9 cellular contexts compared by ENCODE assay signal in the genomic region with DNA sequence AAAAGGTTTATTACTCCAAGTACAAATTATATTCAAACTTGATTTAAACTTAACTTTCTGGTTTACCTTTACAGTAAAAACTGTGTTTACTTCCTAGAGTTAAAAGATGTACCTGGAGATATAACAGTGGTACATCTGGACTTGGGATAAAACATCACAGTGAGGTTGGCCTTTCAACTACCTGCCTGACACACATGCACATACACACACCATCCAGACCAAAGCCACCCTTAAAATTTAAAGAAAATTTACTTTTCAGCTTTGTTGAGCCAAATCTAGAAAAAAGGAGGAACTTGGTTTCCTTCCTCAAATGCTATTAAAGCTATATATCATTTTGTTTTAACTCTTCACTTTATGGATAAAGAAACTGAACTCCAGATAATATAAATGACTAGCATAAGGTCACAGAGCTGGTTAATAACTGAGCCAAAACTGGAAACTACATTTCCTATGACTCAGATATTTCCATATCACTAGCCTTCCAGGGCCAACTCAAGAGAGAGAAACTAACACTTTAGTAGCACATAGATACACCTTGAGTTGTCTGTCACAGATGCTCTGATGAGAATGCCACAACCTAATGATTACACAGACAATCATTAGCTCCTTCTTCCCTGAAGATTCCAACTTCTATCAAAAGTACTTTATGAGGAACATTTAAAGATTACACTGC. TPM values are rescaled to one million over a fixed set of nuclear protein-coding genes. Genes with fewer than 3 reads are reported as not detected.
DNase-seq lines count a peak whose midpoint lies in the region; ATAC-seq and TF ChIP-seq lines count a peak whose summit lies in the region.
"Had no signal": no experiment of that assay in that cellular context is flagged by ENCODE, and none has a peak within 500 bp of the region (broad histone marks: within the 10 kb centered on the region; RNA-seq: fewer than 3 reads in every experiment).

No MANE protein-coding gene starts in this region.

- H3K4me1 ChIP-seq in HCT116 (ENCODE audit: control insufficient read depth in 1 of 2, insufficient read depth in 2 of 2, low read length in 2 of 2) = peaks cover 2 to 32% of the 10 kb centered on the region in 2 experiments

- POLR2A ChIA-PET in HCT116 (lab: Charles Lee) = no interaction called here
- POLR2A ChIA-PET in WTC11 (lab: Charles Lee) = no interaction called here

- DNase-seq in HCT116 (ENCODE audit: low read depth, low spot score) (no peak), MV-4-11 (lab: John Stamatoyannopoulos, UW) (peak; percentile 32), glomerular endothelial cell (ENCODE audit: extremely low read depth, low read depth, low spot score) (peak; percentile 39), islet precursor cell (no peak), NK-92 (lab: John Stamatoyannopoulos, UW; ENCODE audit: unreplicated experiment) (no peak), WTC11 (ENCODE audit: low spot score) (no peak), mesothelial cell of epicardium (ENCODE audit: low spot score in 2 of 2, unreplicated experiment in 2 of 2) (no peak)
- DNase-seq: WERI-Rb-1 had no signal

- CTCF ChIA-PET in HCT116 (lab: Charles Lee) (interaction anchor here (0.9 to 1.7 kb wide), 2 partner anchors 22 to 690 kb away, joined by 3 to 4 read pairs; no protein-coding TSS in a partner anchor), WTC11 (lab: Charles Lee) (interaction anchor here (0.6 to 2.7 kb wide), 2 partner anchors 22 to 363 kb away, joined by 4 to 8 read pairs; no protein-coding TSS in a partner anchor)

- no TSS peak for BruUV-seq in HCT116 (replicated peaks; lab: Mats Ljungman, UMichigan)

- no peak overlapping the region for H3K4me3 Mint-ChIP-seq in WTC11
- H3K4me3 Mint-ChIP-seq in mesothelial cell of epicardium = no peak overlapping the region

- ATAC-seq in GM18520 (IDR thresholded peaks at IDR 0.05; ENCODE audit: unreplicated experiment) (peak; percentile 98), HCT116 (peak; percentile 57; the same call in 1 of the 2 replicates), WTC11 (no peak)

- H3K4me1 Mint-ChIP-seq in WTC11 = peaks cover 19% of the 10 kb centered on the region
- no peaks in the 10 kb centered on the region for H3K4me1 Mint-ChIP-seq in mesothelial cell of epicardium

- H3K36me3 Mint-ChIP-seq in WTC11 (no peaks in the 10 kb centered on the region), mesothelial cell of epicardium (peaks cover 15% of the 10 kb centered on the region)

- no peaks in the 10 kb centered on the region for H3K79me2 ChIP-seq in HCT116 (ENCODE audit: insufficient read depth, low read length)

- H3K4me2 ChIP-seq in HCT116 (ENCODE audit: low read length) = peak overlapping the region; percentile 46

- H3K27ac ChIP-seq in HCT116 (ENCODE audit: low read depth, low read length) = no peak overlapping the region
- H3K27ac ChIP-seq: WERI-Rb-1 had no signal

- TF ChIP-seq CTCF in HCT116 (IDR thresholded peaks at IDR 0.05 in 2 of 3, conservative IDR thresholded peaks at IDR 0.05 in 1 of 3; ENCODE audit: borderline replicate concordance in 1 of 3, insufficient read depth in 1 of 3, low read depth in 2 of 3, low read length in 2 of 3) = no peak
- no peak for TF ChIP-seq CTCF in WTC11 (IDR thresholded peaks at IDR 0.05)
- no peak for TF ChIP-seq CTCF in mesothelial cell of epicardium (IDR thresholded peaks at IDR 0.05; ENCODE audit: unreplicated experiment)

- no peak for TF ChIP-seq POLR2A in HCT116 (IDR thresholded peaks at IDR 0.05; ENCODE audit: borderline replicate concordance, extremely low read depth, insufficient read depth, insufficient read length)

- H3K4me3 ChIP-seq in HCT116 (replicated peaks in 1 of 2; ENCODE audit: low read depth in 1 of 2, low read length in 2 of 2) = no peak overlapping the region

- RAD21 ChIA-PET in HCT116 (lab: Charles Lee; ENCODE audit: low non-redundant PET in 1 of 2, low total read pairs in 2 of 2, uncharacterized antibody in 2 of 2, unreplicated experiment in 2 of 2) = no interaction called here

- H3K27ac Mint-ChIP-seq in WTC11 (no peak overlapping the region; the same call in 1 of the 2 replicates), mesothelial cell of epicardium (no peak overlapping the region)

- H3K27me3 Mint-ChIP-seq in WTC11 (ENCODE audit: low read depth) (no peaks in the 10 kb centered on the region; the same call in 1 of the 2 replicates), mesothelial cell of epicardium (ENCODE audit: low read depth) (no peaks in the 10 kb centered on the region)

- no peaks in the 10 kb centered on the region for H3K9me2 ChIP-seq in HCT116 (ENCODE audit: insufficient read depth)

- H2AFZ ChIP-seq in HCT116 (ENCODE audit: low read depth, low read length, poor library complexity, severe bottlenecking) = no peak overlapping the region

- H3K9me3 ChIP-seq in HCT116 (ENCODE audit: control insufficient read depth in 1 of 2, insufficient read depth in 1 of 2, low read depth in 1 of 2, low read length in 2 of 2) = no peaks in the 10 kb centered on the region

- no peaks in the 10 kb centered on the region for H4K20me1 ChIP-seq in HCT116 (ENCODE audit: insufficient read depth)

- H3K36me3 ChIP-seq in HCT116 (ENCODE audit: control insufficient read depth in 1 of 2, insufficient read depth in 2 of 2, low read length in 2 of 2) = no peaks in the 10 kb centered on the region
- H3K36me3 ChIP-seq: WERI-Rb-1 had no signal

- intact Hi-C loops in HCT116 (cut with micrococcal nuclease) = no loop called here

- no peak overlapping the region; the same call in 1 of the 2 replicates for H3K9ac ChIP-seq in HCT116 (ENCODE audit: low read length)

- no peak for TF ChIP-seq RAD21 in HCT116 (IDR thresholded peaks at IDR 0.05; ENCODE audit: low read depth)

- H3K27me3 ChIP-seq in HCT116 (ENCODE audit: insufficient read depth, low read length) = no peaks in the 10 kb centered on the region

- peaks cover 18% of the 10 kb centered on the region; the same call in 1 of the 2 replicates for H3K9me3 Mint-ChIP-seq in WTC11
- peaks cover 25% of the 10 kb centered on the region for H3K9me3 Mint-ChIP-seq in mesothelial cell of epicardium

TF ChIP-seq in HCT116, 20 proteins besides CTCF, POLR2A, EP300 and RAD21 (continues in another document):
- TF ChIP-seq ZFX (IDR thresholded peaks at IDR 0.05) = no peak
- no peak for TF ChIP-seq CEBPB (IDR thresholded peaks at IDR 0.05; ENCODE audit: low read depth)
- no peak for TF ChIP-seq EGR1 (IDR thresholded peaks at IDR 0.05; ENCODE audit: low read depth)
- no peak for TF ChIP-seq POLR2AphosphoS5 (IDR thresholded peaks at IDR 0.05; ENCODE audit: low read depth, low read length)

TF ChIP-seq in WTC11, 78 proteins besides CTCF, POLR2A, EP300 and RAD21 (continues in another document):
- TF ChIP-seq, protein P1, sequence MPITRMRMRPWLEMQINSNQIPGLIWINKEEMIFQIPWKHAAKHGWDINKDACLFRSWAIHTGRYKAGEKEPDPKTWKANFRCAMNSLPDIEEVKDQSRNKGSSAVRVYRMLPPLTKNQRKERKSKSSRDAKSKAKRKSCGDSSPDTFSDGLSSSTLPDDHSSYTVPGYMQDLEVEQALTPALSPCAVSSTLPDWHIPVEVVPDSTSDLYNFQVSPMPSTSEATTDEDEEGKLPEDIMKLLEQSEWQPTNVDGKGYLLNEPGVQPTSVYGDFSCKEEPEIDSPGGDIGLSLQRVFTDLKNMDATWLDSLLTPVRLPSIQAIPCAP (CRISPR knock-in tag; IDR thresholded peaks at IDR 0.05) = no peak
- TF ChIP-seq, protein P2, sequence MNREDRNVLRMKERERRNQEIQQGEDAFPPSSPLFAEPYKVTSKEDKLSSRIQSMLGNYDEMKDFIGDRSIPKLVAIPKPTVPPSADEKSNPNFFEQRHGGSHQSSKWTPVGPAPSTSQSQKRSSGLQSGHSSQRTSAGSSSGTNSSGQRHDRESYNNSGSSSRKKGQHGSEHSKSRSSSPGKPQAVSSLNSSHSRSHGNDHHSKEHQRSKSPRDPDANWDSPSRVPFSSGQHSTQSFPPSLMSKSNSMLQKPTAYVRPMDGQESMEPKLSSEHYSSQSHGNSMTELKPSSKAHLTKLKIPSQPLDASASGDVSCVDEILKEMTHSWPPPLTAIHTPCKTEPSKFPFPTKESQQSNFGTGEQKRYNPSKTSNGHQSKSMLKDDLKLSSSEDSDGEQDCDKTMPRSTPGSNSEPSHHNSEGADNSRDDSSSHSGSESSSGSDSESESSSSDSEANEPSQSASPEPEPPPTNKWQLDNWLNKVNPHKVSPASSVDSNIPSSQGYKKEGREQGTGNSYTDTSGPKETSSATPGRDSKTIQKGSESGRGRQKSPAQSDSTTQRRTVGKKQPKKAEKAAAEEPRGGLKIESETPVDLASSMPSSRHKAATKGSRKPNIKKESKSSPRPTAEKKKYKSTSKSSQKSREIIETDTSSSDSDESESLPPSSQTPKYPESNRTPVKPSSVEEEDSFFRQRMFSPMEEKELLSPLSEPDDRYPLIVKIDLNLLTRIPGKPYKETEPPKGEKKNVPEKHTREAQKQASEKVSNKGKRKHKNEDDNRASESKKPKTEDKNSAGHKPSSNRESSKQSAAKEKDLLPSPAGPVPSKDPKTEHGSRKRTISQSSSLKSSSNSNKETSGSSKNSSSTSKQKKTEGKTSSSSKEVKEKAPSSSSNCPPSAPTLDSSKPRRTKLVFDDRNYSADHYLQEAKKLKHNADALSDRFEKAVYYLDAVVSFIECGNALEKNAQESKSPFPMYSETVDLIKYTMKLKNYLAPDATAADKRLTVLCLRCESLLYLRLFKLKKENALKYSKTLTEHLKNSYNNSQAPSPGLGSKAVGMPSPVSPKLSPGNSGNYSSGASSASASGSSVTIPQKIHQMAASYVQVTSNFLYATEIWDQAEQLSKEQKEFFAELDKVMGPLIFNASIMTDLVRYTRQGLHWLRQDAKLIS (CRISPR knock-in tag; IDR thresholded peaks at IDR 0.05; ENCODE audit: borderline replicate concordance) = no peak
- TF ChIP-seq ZNF416 (CRISPR knock-in tag; IDR thresholded peaks at IDR 0.05) (no peak), RELA (CRISPR knock-in tag; IDR thresholded peaks at IDR 0.05; ENCODE audit: borderline replicate concordance) (no peak), MYBL2 (CRISPR knock-in tag; IDR thresholded peaks at IDR 0.05) (no peak)
- TF ChIP-seq, protein P3, sequence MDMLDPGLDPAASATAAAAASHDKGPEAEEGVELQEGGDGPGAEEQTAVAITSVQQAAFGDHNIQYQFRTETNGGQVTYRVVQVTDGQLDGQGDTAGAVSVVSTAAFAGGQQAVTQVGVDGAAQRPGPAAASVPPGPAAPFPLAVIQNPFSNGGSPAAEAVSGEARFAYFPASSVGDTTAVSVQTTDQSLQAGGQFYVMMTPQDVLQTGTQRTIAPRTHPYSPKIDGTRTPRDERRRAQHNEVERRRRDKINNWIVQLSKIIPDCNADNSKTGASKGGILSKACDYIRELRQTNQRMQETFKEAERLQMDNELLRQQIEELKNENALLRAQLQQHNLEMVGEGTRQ (CRISPR knock-in tag; IDR thresholded peaks at IDR 0.05) = no peak

RNA-seq across cellular contexts. Expression of a gene that starts 40.8 kb away (rescaled TPM):
- 21.8 TPM for total RNA-seq in HCT116 (2021; ENCODE audit: unreplicated experiment)
- 18.2 and 23.4 TPM in 2 replicates for polyA plus RNA-seq in HCT116 (2012)
- 12.4 and 32.6 TPM in 2 replicates for total RNA-seq in glomerular endothelial cell
- total RNA-seq in WTC11 (2021) = 13.8 to 20.3 TPM (median 18.8 TPM) in 3 replicates
- 25.6 to 31.9 TPM (median 28.9 TPM) in 3 replicates for total RNA-seq in mesothelial cell of epicardium

RNA-seq across cellular contexts. Expression of a gene that starts 41.2 kb away (rescaled TPM):
- total RNA-seq in HCT116 (2021; ENCODE audit: unreplicated experiment) (19.6 TPM), glomerular endothelial cell (16.8 and 21.8 TPM in 2 replicates), WTC11 (2021) (8.3 to 10.8 TPM (median 9.2 TPM) in 3 replicates), mesothelial cell of epicardium (19.1 to 21.5 TPM (median 21.5 TPM) in 3 replicates)
- 5.9 and 7.8 TPM in 2 replicates for polyA plus RNA-seq in HCT116 (2012)

Comparison
In these comparisons a context has a peak if more than half of its experiments do, and no peak if none do; other contexts are left out.
1. DNase-seq: peak in MV-4-11 (single experiment) and glomerular endothelial cell (single experiment); none in HCT116 (single experiment), islet precursor cell (single experiment), NK-92 (single experiment), WTC11 (single experiment) and mesothelial cell of epicardium (0 of 2).